ENCODE assay signal across 9 cellular contexts in genomic region chr17:42072323-42073187, GRCh38. TPM values are rescaled to one million over a fixed set of nuclear protein-coding genes. Genes with fewer than 3 reads are reported as not detected.
DNase-seq lines count a peak whose midpoint lies in the region; ATAC-seq and TF ChIP-seq lines count a peak whose summit lies in the region.
"Had no signal": no experiment of that assay in that cellular context is flagged by ENCODE, and none has a peak within 500 bp of the region (broad histone marks: within the 10 kb centered on the region; RNA-seq: fewer than 3 reads in every experiment).

No MANE protein-coding gene starts in this region.

- TF ChIP-seq POLR2A in suprapubic skin (IDR thresholded peaks at IDR 0.05), result no peak

- H3K36me3 Mint-ChIP-seq in activated CD4-positive, alpha-beta T cell treated with anti-CD3 and anti-CD28 coated beads for 36 hours (ENCODE audit: low read depth), result no peaks in the 10 kb centered on the region
- H3K36me3 Mint-ChIP-seq in activated CD8-positive, alpha-beta T cell treated with anti-CD3 and anti-CD28 coated beads, Interleukin-2, amount 10 ng/mL, durations not matched to agents 7 days and 5 days (ENCODE audit: low read depth), result no peaks in the 10 kb centered on the region

- H3K4me3 ChIP-seq in iPS-20b (ENCODE audit: low read length) (peak overlapping the region; percentile 70), suprapubic skin (peak overlapping the region; percentile 41)

- H3K27ac Mint-ChIP-seq in activated CD4-positive, alpha-beta T cell treated with anti-CD3 and anti-CD28 coated beads for 36 hours, result no peak overlapping the region
- peak overlapping the region; percentile 57 for H3K27ac Mint-ChIP-seq in activated CD8-positive, alpha-beta T cell treated with anti-CD3 and anti-CD28 coated beads, Interleukin-2, amount 10 ng/mL, durations not matched to agents 7 days and 5 days

- no peak for TF ChIP-seq EP300 in suprapubic skin (IDR thresholded peaks at IDR 0.05)

- H3K27ac ChIP-seq in iPS-20b (ENCODE audit: low read length) (no peak overlapping the region), suprapubic skin (no peak overlapping the region)

- H3K4me3 Mint-ChIP-seq in activated CD4-positive, alpha-beta T cell treated with anti-CD3 and anti-CD28 coated beads for 36 hours, result peak overlapping the region; percentile 33
- peak overlapping the region; percentile 70 for H3K4me3 Mint-ChIP-seq in activated CD8-positive, alpha-beta T cell treated with anti-CD3 and anti-CD28 coated beads, Interleukin-2, amount 10 ng/mL, durations not matched to agents 7 days and 5 days

- no peaks in the 10 kb centered on the region for H3K9me3 Mint-ChIP-seq in activated CD4-positive, alpha-beta T cell treated with anti-CD3 and anti-CD28 coated beads for 36 hours (ENCODE audit: low read depth)
- no peaks in the 10 kb centered on the region for H3K9me3 Mint-ChIP-seq in activated CD8-positive, alpha-beta T cell treated with anti-CD3 and anti-CD28 coated beads, Interleukin-2, amount 10 ng/mL, durations not matched to agents 7 days and 5 days (ENCODE audit: insufficient read depth)

- TF ChIP-seq CTCF in suprapubic skin (IDR thresholded peaks at IDR 0.05), result no peak

- H3K9me3 ChIP-seq in iPS-20b (ENCODE audit: insufficient read depth, low read depth, low read length) (no peaks in the 10 kb centered on the region), suprapubic skin (no peaks in the 10 kb centered on the region)

- POLR2A ChIA-PET in activated CD4-positive, alpha-beta T cell treated with anti-CD3 and anti-CD28 coated beads for 36 hours (lab: Charles Lee), result interaction anchor here (0.5 kb wide), 1 partner anchor 491 kb away, joined by 4 read pairs; no protein-coding TSS in a partner anchor
- POLR2A ChIA-PET in activated CD8-positive, alpha-beta T cell treated with anti-CD3 and anti-CD28 coated beads, Interleukin-2, amount 10 ng/mL, durations not matched to agents 7 days and 5 days (lab: Charles Lee), result interaction anchor here (1.3 to 3.2 kb wide), 2 partner anchors 35 to 39 kb away, joined by 3 to 22 read pairs; partner anchors contain the start of gene DHX58

- H3K4me1 Mint-ChIP-seq in activated CD4-positive, alpha-beta T cell treated with anti-CD3 and anti-CD28 coated beads for 36 hours, result peaks cover 6% of the 10 kb centered on the region
- peaks cover 25% of the 10 kb centered on the region for H3K4me1 Mint-ChIP-seq in activated CD8-positive, alpha-beta T cell treated with anti-CD3 and anti-CD28 coated beads, Interleukin-2, amount 10 ng/mL, durations not matched to agents 7 days and 5 days (ENCODE audit: low read depth)

- H3K27me3 ChIP-seq in iPS-20b (ENCODE audit: insufficient read depth, low read length) (peaks cover 26% of the 10 kb centered on the region), suprapubic skin (peaks cover 17% of the 10 kb centered on the region)

- 68% methylated on average over 15 of the region's 67 CpGs for WGBS in suprapubic skin

- peak; percentile 21 for ATAC-seq in activated CD4-positive, alpha-beta T cell treated with anti-CD3 and anti-CD28 coated beads for 36 hours
- ATAC-seq in activated CD8-positive, alpha-beta T cell treated with anti-CD3 and anti-CD28 coated beads, Interleukin-2, amount 10 ng/mL, durations not matched to agents 7 days and 5 days, result peak; percentile 47
- no peak for ATAC-seq in HG03354 (IDR thresholded peaks at IDR 0.05; ENCODE audit: poor library complexity, severe bottlenecking, unreplicated experiment)
- ATAC-seq in HG03457 (IDR thresholded peaks at IDR 0.05; ENCODE audit: unreplicated experiment), result no peak

- H3K4me1 ChIP-seq in iPS-20b (ENCODE audit: insufficient read depth, low read length), result peaks cover 5% of the 10 kb centered on the region; the same call in 1 of the 2 replicates
- H3K4me1 ChIP-seq in suprapubic skin, result peaks cover 12% of the 10 kb centered on the region

- CTCF ChIA-PET in activated CD4-positive, alpha-beta T cell treated with anti-CD3 and anti-CD28 coated beads for 36 hours (lab: Charles Lee), result interaction anchor here (0.6 to 1.0 kb wide), 3 partner anchors 23 to 109 kb away, joined by 3 to 5 read pairs (median 3); no protein-coding TSS in a partner anchor
- CTCF ChIA-PET in activated CD8-positive, alpha-beta T cell treated with anti-CD3 and anti-CD28 coated beads, Interleukin-2, amount 10 ng/mL, durations not matched to agents 7 days and 5 days (lab: Charles Lee), result interaction anchor here (1.0 to 2.6 kb wide), 7 partner anchors 10 to 53 kb away, joined by 3 to 9 read pairs (median 4); partner anchors contain the start of gene NKIRAS2

- intact Hi-C loops in activated CD4-positive, alpha-beta T cell treated with anti-CD3 and anti-CD28 coated beads for 36 hours (cut with DNase I, micrococcal nuclease), result no loop called here

- DNase-seq in activated CD4-positive, alpha-beta T cell treated with anti-CD3 and anti-CD28 coated beads for 36 hours, result no peak
- DNase-seq in activated CD4-positive, alpha-beta T cell treated with anti-CD3 and anti-CD28 coated beads, Interleukin-2, amount 50 U/mL, for 4 hours, result no peak
- DNase-seq in activated CD8-positive, alpha-beta T cell treated with anti-CD3 and anti-CD28 coated beads, Interleukin-2, amount 10 ng/mL, durations not matched to agents 7 days and 5 days, result no peak
- DNase-seq in suprapubic skin (ENCODE audit: low spot score in 2 of 2), result no peak
- DNase-seq in stimulated activated CD4-positive, alpha-beta T cell treated with anti-CD3 and anti-CD28 coated beads, Interleukin-4, amount 100 ng/mL, for 24 hours, result no peak

- no peaks in the 10 kb centered on the region for H3K36me3 ChIP-seq in iPS-20b (ENCODE audit: insufficient read depth, low read depth, low read length)
- H3K36me3 ChIP-seq in suprapubic skin, result no peaks in the 10 kb centered on the region

- H3K27me3 Mint-ChIP-seq in activated CD4-positive, alpha-beta T cell treated with anti-CD3 and anti-CD28 coated beads for 36 hours, result peaks cover 15% of the 10 kb centered on the region
- H3K27me3 Mint-ChIP-seq in activated CD8-positive, alpha-beta T cell treated with anti-CD3 and anti-CD28 coated beads, Interleukin-2, amount 10 ng/mL, durations not matched to agents 7 days and 5 days (ENCODE audit: low read depth), result no peaks in the 10 kb centered on the region

- no peak overlapping the region; the same call in 1 of the 2 replicates for H3K9ac ChIP-seq in iPS-20b (ENCODE audit: low read depth, low read length)

RNA-seq across cellular contexts. Expression of gene C17orf113, which starts 22.2 kb away (rescaled TPM):
- under 1 TPM; 0.19 to 0.32 TPM for total RNA-seq in activated CD4-positive, alpha-beta T cell treated with anti-CD3 and anti-CD28 coated beads for 36 hours
- total RNA-seq in activated CD8-positive, alpha-beta T cell treated with anti-CD3 and anti-CD28 coated beads, Interleukin-2, amount 10 ng/mL, durations not matched to agents 7 days and 5 days, result under 1 TPM; 0.16 to 0.24 TPM
- total RNA-seq in suprapubic skin, result 1 to 10 TPM in 2 of 4 donors, under 1 TPM in 2; 0.60 to 2.3 (median 1.4) TPM

RNA-seq across cellular contexts. Expression of gene ZNF385C, which starts 25.7 kb away (rescaled TPM):
- under 1 TPM; 0.23 to 0.30 TPM for total RNA-seq in activated CD4-positive, alpha-beta T cell treated with anti-CD3 and anti-CD28 coated beads for 36 hours
- under 1 TPM; 0.23 to 0.47 TPM for total RNA-seq in activated CD8-positive, alpha-beta T cell treated with anti-CD3 and anti-CD28 coated beads, Interleukin-2, amount 10 ng/mL, durations not matched to agents 7 days and 5 days
- 1 to 10 TPM in 1 of 4 donors, under 1 TPM in 3; 0.47 to 1.9 (median 0.68) TPM for total RNA-seq in suprapubic skin
- total RNA-seq: lung microvascular endothelial cell had no signal

RNA-seq across cellular contexts. Expression of gene DHX58, which starts 40.0 kb away (rescaled TPM):
- total RNA-seq in activated CD4-positive, alpha-beta T cell treated with anti-CD3 and anti-CD28 coated beads for 36 hours, result 10 to 100 TPM; 23.8 to 31.1 TPM
- total RNA-seq in activated CD8-positive, alpha-beta T cell treated with anti-CD3 and anti-CD28 coated beads, Interleukin-2, amount 10 ng/mL, durations not matched to agents 7 days and 5 days, result 10 to 100 TPM; 71.9 to 72.9 TPM
- total RNA-seq in suprapubic skin, result 10 to 100 TPM in 3 of 4 donors, 1 to 10 TPM in 1; 8.2 to 14.2 (median 11.9) TPM

RNA-seq across cellular contexts. Expression of gene KAT2A, which starts 48.6 kb away (rescaled TPM):
- 10 to 100 TPM; 46.2 to 54.8 TPM for total RNA-seq in activated CD4-positive, alpha-beta T cell treated with anti-CD3 and anti-CD28 coated beads for 36 hours
- 10 to 100 TPM; 45.2 to 46.8 TPM for total RNA-seq in activated CD8-positive, alpha-beta T cell treated with anti-CD3 and anti-CD28 coated beads, Interleukin-2, amount 10 ng/mL, durations not matched to agents 7 days and 5 days
- total RNA-seq in suprapubic skin, result 100 to 1,000 TPM in 1 of 4 donors, 10 to 100 TPM in 3; 36.3 to 107 (median 57.1) TPM

RNA-seq across cellular contexts. Expression of gene HSPB9, which starts 50.0 kb away (rescaled TPM):
- total RNA-seq in activated CD4-positive, alpha-beta T cell treated with anti-CD3 and anti-CD28 coated beads for 36 hours, result under 1 TPM; 0.09 to 0.11 TPM
- total RNA-seq in activated CD8-positive, alpha-beta T cell treated with anti-CD3 and anti-CD28 coated beads, Interleukin-2, amount 10 ng/mL, durations not matched to agents 7 days and 5 days, result under 1 TPM; 0.16 to 0.29 TPM
- total RNA-seq in suprapubic skin, result under 1 TPM in 2 of 4 donors, not detected in 2; 0.31 to 0.48 TPM
- total RNA-seq: lung microvascular endothelial cell had no signal

Comparison
In these comparisons a context has a peak if more than half of its experiments do, and no peak if none do; other contexts are left out.
1. ATAC-seq: peak in activated CD4-positive, alpha-beta T cell treated with anti-CD3 and anti-CD28 coated beads for 36 hours (single experiment) and activated CD8-positive, alpha-beta T cell treated with anti-CD3 and anti-CD28 coated beads, Interleukin-2, amount 10 ng/mL, durations not matched to agents 7 days and 5 days (single experiment); none in HG03354 (single experiment) and HG03457 (single experiment).